Comparison of ENCODE assay signal across 19 cellular contexts in the genomic region with DNA sequence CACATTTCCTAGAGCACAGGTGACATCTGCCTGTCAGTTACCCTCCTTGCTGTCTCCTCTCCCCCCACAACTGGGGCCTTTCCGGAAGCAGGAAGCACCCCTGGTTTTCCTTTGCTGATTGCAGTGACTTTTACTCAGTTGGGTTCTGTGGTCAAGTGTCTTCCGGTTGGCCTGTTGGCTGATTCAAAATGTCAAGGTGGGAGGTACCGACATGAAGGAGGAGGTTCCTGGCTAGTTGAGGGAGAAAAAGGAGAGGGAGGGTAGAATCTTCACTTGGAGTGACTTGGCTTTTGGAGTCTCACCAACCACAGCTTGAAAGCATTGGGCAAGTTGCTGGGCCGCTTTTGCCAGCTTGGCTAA. TPM values are rescaled to one million over a fixed set of nuclear protein-coding genes. Genes with fewer than 3 reads are reported as not detected.
DNase-seq lines count a peak whose midpoint lies in the region; ATAC-seq, FAIRE-seq and TF ChIP-seq lines count a peak whose summit lies in the region.
"Had no signal": no experiment of that assay in that cellular context is flagged by ENCODE, and none has a peak within 500 bp of the region (broad histone marks: within the 10 kb centered on the region; RNA-seq: fewer than 3 reads in every experiment).

No MANE protein-coding gene starts in this region.

- peak; percentile 79 for DNase-seq in activated CD4-positive, alpha-beta T cell treated with anti-CD3 and anti-CD28 coated beads, Interleukin-2, amount 10 ng/mL, durations not matched to agents 24 days and 14 days
- DNase-seq in activated CD4-positive, alpha-beta T cell treated with anti-CD3 and anti-CD28 coated beads for 4 hours = no peak
- DNase-seq in T-helper 17 cell (no peak), GM10266 (ENCODE audit: extremely low spot score) (no peak), urothelium cell line (ENCODE audit: low spot score) (no peak), GDM1 (lab: John Stamatoyannopoulos, UW) (no peak)
- peak in 1 of 10 donors; percentile 6 for DNase-seq in naive thymus-derived CD8-positive, alpha-beta T cell
- DNase-seq: CD4-positive, alpha-beta T cell; DMS79; dorsolateral prefrontal cortex; Karpas-422; NCI-H187 treated with DMSO at 0.1 percent for 48 hours; OCI-M1; right cardiac atrium had no signal

- peaks cover 22% of the 10 kb centered on the region for H3K4me1 Mint-ChIP-seq in activated CD4-positive, alpha-beta T cell treated with anti-CD3 and anti-CD28 coated beads, Interleukin-2, amount 10 ng/mL, durations not matched to agents 24 days and 14 days
- peaks cover 20% of the 10 kb centered on the region for H3K4me1 Mint-ChIP-seq in T-helper 17 cell
- peaks cover 11 to 19% (median 14%) of the 10 kb centered on the region in 4 donors for H3K4me1 Mint-ChIP-seq in naive thymus-derived CD8-positive, alpha-beta T cell

- no peak for FAIRE-seq in urothelium cell line (lab: Jason Lieb, UNC)
- FAIRE-seq: TTC549 had no signal

- H3K9me3 Mint-ChIP-seq in activated CD4-positive, alpha-beta T cell treated with anti-CD3 and anti-CD28 coated beads, Interleukin-2, amount 10 ng/mL, durations not matched to agents 24 days and 14 days = peaks cover 5% of the 10 kb centered on the region
- H3K9me3 Mint-ChIP-seq in naive thymus-derived CD8-positive, alpha-beta T cell = no peaks in the 10 kb centered on the region
- H3K9me3 Mint-ChIP-seq: activated naive CD4-positive, alpha-beta T cell treated with anti-CD3 and anti-CD28 coated beads, Interleukin-2, amount 50 U/mL, for 72 hours; CD4-positive, alpha-beta T cell had no signal

- peak overlapping the region; percentile 43 for H3K4me3 Mint-ChIP-seq in activated CD4-positive, alpha-beta T cell treated with anti-CD3 and anti-CD28 coated beads, Interleukin-2, amount 10 ng/mL, durations not matched to agents 24 days and 14 days
- peak overlapping the region; percentile 8 for H3K4me3 Mint-ChIP-seq in T-helper 17 cell
- H3K4me3 Mint-ChIP-seq in naive thymus-derived CD8-positive, alpha-beta T cell = peak overlapping the region in 6 of 10 donors; percentile 2 to 42 (median 14)
- H3K4me3 Mint-ChIP-seq: CD4-positive, alpha-beta T cell had no signal

- H3K36me3 Mint-ChIP-seq in activated CD4-positive, alpha-beta T cell treated with anti-CD3 and anti-CD28 coated beads, Interleukin-2, amount 10 ng/mL, durations not matched to agents 24 days and 14 days (ENCODE audit: low read depth) = no peaks in the 10 kb centered on the region
- peaks cover 9% of the 10 kb centered on the region for H3K36me3 Mint-ChIP-seq in T-helper 17 cell (ENCODE audit: low read depth)
- no peaks in the 10 kb centered on the region for H3K36me3 Mint-ChIP-seq in naive thymus-derived CD8-positive, alpha-beta T cell
- H3K36me3 Mint-ChIP-seq: activated naive CD4-positive, alpha-beta T cell treated with anti-CD3 and anti-CD28 coated beads, Interleukin-2, amount 50 U/mL, for 72 hours had no signal

- intact Hi-C loops in activated CD4-positive, alpha-beta T cell treated with anti-CD3 and anti-CD28 coated beads, Interleukin-2, amount 10 ng/mL, durations not matched to agents 24 days and 14 days (cut with micrococcal nuclease) = loop anchor here (5.0 kb wide), 1 partner anchor 193 kb away; no protein-coding TSS in a partner anchor

- no peak for TF ChIP-seq CTCF in GM10266 (IDR thresholded peaks at IDR 0.05; ENCODE audit: control insufficient read depth, insufficient read depth, low read depth, missing control alignments)

- H3K27me3 Mint-ChIP-seq in activated CD4-positive, alpha-beta T cell treated with anti-CD3 and anti-CD28 coated beads, Interleukin-2, amount 10 ng/mL, durations not matched to agents 24 days and 14 days = peaks cover 13% of the 10 kb centered on the region
- H3K27me3 Mint-ChIP-seq in T-helper 17 cell = peaks cover 34% of the 10 kb centered on the region
- H3K27me3 Mint-ChIP-seq in naive thymus-derived CD8-positive, alpha-beta T cell = peaks cover 0 to 7% (median 2%) of the 10 kb centered on the region in 5 donors
- H3K27me3 Mint-ChIP-seq: CD4-positive, alpha-beta T cell had no signal

- H3K27ac Mint-ChIP-seq in activated CD4-positive, alpha-beta T cell treated with anti-CD3 and anti-CD28 coated beads, Interleukin-2, amount 10 ng/mL, durations not matched to agents 24 days and 14 days = peak overlapping the region; percentile 25
- H3K27ac Mint-ChIP-seq in T-helper 17 cell = peak overlapping the region; percentile 27
- H3K27ac Mint-ChIP-seq in naive thymus-derived CD8-positive, alpha-beta T cell = peak overlapping the region in 3 of 10 donors; percentile 11 to 45 (median 29)
- H3K27ac Mint-ChIP-seq: CD4-positive, alpha-beta T cell had no signal

- peak; percentile 39 for ATAC-seq in GM21529 (IDR thresholded peaks at IDR 0.05; ENCODE audit: unreplicated experiment)
- no peak for ATAC-seq in T-helper 17 cell
- ATAC-seq in naive thymus-derived CD8-positive, alpha-beta T cell = no peak
- ATAC-seq: right cardiac atrium had no signal

- no peaks in the 10 kb centered on the region for H3K9me3 ChIP-seq in T-helper 17 cell (ENCODE audit: control insufficient read depth, low read length, poor library complexity, severe bottlenecking)
- H3K9me3 ChIP-seq: neutrophil had no signal

- POLR2A ChIA-PET in naive thymus-derived CD8-positive, alpha-beta T cell (lab: Charles Lee) = no interaction called here

RNA-seq across cellular contexts. Expression of a gene that starts 9.3 kb away (rescaled TPM):
- total RNA-seq in activated CD4-positive, alpha-beta T cell treated with anti-CD3 and anti-CD28 coated beads, Interleukin-2, amount 10 ng/mL, durations not matched to agents 24 days and 14 days = 0.02 TPM in 1 of 2 replicates, not detected in the other
- not detected for total RNA-seq in T-helper 17 cell
- total RNA-seq in naive thymus-derived CD8-positive, alpha-beta T cell = under 1 TPM in 1 of 2 experiments, not detected in 1; 0.05 TPM
- not detected for polyA plus RNA-seq in naive thymus-derived CD8-positive, alpha-beta T cell
- total RNA-seq: activated naive CD4-positive, alpha-beta T cell treated with anti-CD3 and anti-CD28 coated beads, Interleukin-2, amount 50 U/mL, for 72 hours had no signal

RNA-seq across cellular contexts. Expression of a gene that starts 10.7 kb away (rescaled TPM):
- total RNA-seq in activated CD4-positive, alpha-beta T cell treated with anti-CD3 and anti-CD28 coated beads, Interleukin-2, amount 10 ng/mL, durations not matched to agents 24 days and 14 days = not detected in 2 replicates
- not detected for total RNA-seq in T-helper 17 cell
- total RNA-seq in naive thymus-derived CD8-positive, alpha-beta T cell = not detected
- polyA plus RNA-seq in naive thymus-derived CD8-positive, alpha-beta T cell = not detected
- total RNA-seq: A673; activated naive CD4-positive, alpha-beta T cell treated with anti-CD3 and anti-CD28 coated beads, Interleukin-2, amount 50 U/mL, for 72 hours; CD4-positive, alpha-beta T cell had no signal
